11 cellular contexts compared by ENCODE assay signal in genomic region chr3:149314807-149315578, GRCh38. TPM values are rescaled to one million over a fixed set of nuclear protein-coding genes. Genes with fewer than 3 reads are reported as not detected.
DNase-seq lines count a peak whose midpoint lies in the region; ATAC-seq and TF ChIP-seq lines count a peak whose summit lies in the region.
"Had no signal": no experiment of that assay in that cellular context is flagged by ENCODE, and none has a peak within 500 bp of the region (broad histone marks: within the 10 kb centered on the region; RNA-seq: fewer than 3 reads in every experiment).

No MANE protein-coding gene starts in this region.

- ATAC-seq in heart right ventricle, result peak in 4 of 8 donors; percentile 8 to 25 (median 14)
- ATAC-seq in HG03457 (IDR thresholded peaks at IDR 0.05; ENCODE audit: unreplicated experiment), result no peak
- no peak for ATAC-seq in stimulated activated effector memory CD8-positive, alpha-beta T cell treated with anti-CD3 and anti-CD28 coated beads, Interleukin-12 subunit alpha, Interleukin-12 subunit beta, amount 100 ng/mL, for 72 hours
- no peak for ATAC-seq in HG03045 (IDR thresholded peaks at IDR 0.05; ENCODE audit: unreplicated experiment)

- H3K27ac Mint-ChIP-seq in stimulated activated effector memory CD8-positive, alpha-beta T cell treated with anti-CD3 and anti-CD28 coated beads, Interleukin-12 subunit alpha, Interleukin-12 subunit beta, amount 100 ng/mL, for 72 hours, result no peak overlapping the region
- H3K27ac Mint-ChIP-seq: activated naive CD8-positive, alpha-beta T cell treated with anti-CD3 and anti-CD28 coated beads for 36 hours had no signal

- no peaks in the 10 kb centered on the region for H3K27me3 ChIP-seq in heart right ventricle
- no peaks in the 10 kb centered on the region for H3K27me3 ChIP-seq in right atrium auricular region

- H3K27ac ChIP-seq in heart right ventricle (peak overlapping the region in 6 of 10 donors; percentile 6 to 59 (median 37)), right atrium auricular region (peak overlapping the region in 1 of 2 donors; percentile 8)
- H3K27ac ChIP-seq: SK-N-MC had no signal

- TF ChIP-seq CTCF in heart right ventricle (IDR thresholded peaks at IDR 0.05) (no peak), right atrium auricular region (IDR thresholded peaks at IDR 0.05) (no peak), astrocyte of the spinal cord (IDR thresholded peaks at IDR 0.05; ENCODE audit: low read depth, low read length) (no peak)

- H3K36me3 Mint-ChIP-seq in stimulated activated effector memory CD8-positive, alpha-beta T cell treated with anti-CD3 and anti-CD28 coated beads, Interleukin-12 subunit alpha, Interleukin-12 subunit beta, amount 100 ng/mL, for 72 hours, result no peaks in the 10 kb centered on the region
- H3K36me3 Mint-ChIP-seq: activated naive CD8-positive, alpha-beta T cell treated with anti-CD3 and anti-CD28 coated beads for 36 hours had no signal

- H3K9me3 Mint-ChIP-seq in stimulated activated effector memory CD8-positive, alpha-beta T cell treated with anti-CD3 and anti-CD28 coated beads, Interleukin-12 subunit alpha, Interleukin-12 subunit beta, amount 100 ng/mL, for 72 hours, result no peaks in the 10 kb centered on the region

- 70 to 75% methylated on average over 7 of the region's 7 CpGs for WGBS in heart right ventricle, 2 donors

- no peak overlapping the region for H3K4me3 Mint-ChIP-seq in stimulated activated effector memory CD8-positive, alpha-beta T cell treated with anti-CD3 and anti-CD28 coated beads, Interleukin-12 subunit alpha, Interleukin-12 subunit beta, amount 100 ng/mL, for 72 hours
- H3K4me3 Mint-ChIP-seq: activated naive CD8-positive, alpha-beta T cell treated with anti-CD3 and anti-CD28 coated beads for 36 hours had no signal

- H3K4me1 Mint-ChIP-seq in stimulated activated effector memory CD8-positive, alpha-beta T cell treated with anti-CD3 and anti-CD28 coated beads, Interleukin-12 subunit alpha, Interleukin-12 subunit beta, amount 100 ng/mL, for 72 hours, result no peaks in the 10 kb centered on the region
- H3K4me1 Mint-ChIP-seq: activated naive CD8-positive, alpha-beta T cell treated with anti-CD3 and anti-CD28 coated beads for 36 hours had no signal

- intact Hi-C loops in heart right ventricle (cut with DNase I), result no loop called here

- H3K4me1 ChIP-seq in heart right ventricle, result peaks cover 0 to 9% (median 0%) of the 10 kb centered on the region in 9 donors
- H3K4me1 ChIP-seq in right atrium auricular region, result peaks cover 0 to 5% of the 10 kb centered on the region in 2 donors

- H3K9me3 ChIP-seq in heart right ventricle (peaks cover 0 to 5% (median 0%) of the 10 kb centered on the region in 11 donors), right atrium auricular region (no peaks in the 10 kb centered on the region)

- H3K4me3 ChIP-seq in heart right ventricle (no peak overlapping the region), right atrium auricular region (no peak overlapping the region), astrocyte of the spinal cord (ENCODE audit: low read depth, low read length) (no peak overlapping the region)
- H3K4me3 ChIP-seq: SK-N-MC had no signal

- H3K36me3 ChIP-seq in heart right ventricle, result peaks cover 0 to 3% (median 0%) of the 10 kb centered on the region in 9 donors
- H3K36me3 ChIP-seq in right atrium auricular region, result no peaks in the 10 kb centered on the region

- in situ Hi-C loops in astrocyte of the spinal cord (cut with HindIII; ENCODE audit: low sequenced_read_pairs), result no loop called here

- DNase-seq in heart right ventricle, result no peak
- DNase-seq in right atrium auricular region (ENCODE audit: low spot score), result no peak
- peak; percentile 90 for DNase-seq in astrocyte of the spinal cord (ENCODE audit: low read depth, low spot score)
- peak; percentile 85 for DNase-seq in kidney tubule cell (ENCODE audit: low spot score)
- no peak for DNase-seq in stimulated activated effector memory CD8-positive, alpha-beta T cell treated with anti-CD3 and anti-CD28 coated beads, Interleukin-12 subunit alpha, Interleukin-12 subunit beta, amount 100 ng/mL, for 72 hours (ENCODE audit: low spot score in 2 of 2)
- no peak for DNase-seq in NCI-H2171 treated with DMSO at 0.1 percent for 48 hours (lab: John Stamatoyannopoulos, UW)
- DNase-seq: activated naive CD8-positive, alpha-beta T cell treated with anti-CD3 and anti-CD28 coated beads for 36 hours; NCI-H345 had no signal

RNA-seq across cellular contexts. Expression of gene TM4SF18, which starts 18.4 kb away (rescaled TPM):
- 10 to 100 TPM in 6 of 10 donors, 1 to 10 TPM in 4; 4.1 to 21.2 (median 10.3) TPM for total RNA-seq in heart right ventricle
- 1 to 10 TPM; 6.0 TPM for polyA plus RNA-seq in heart right ventricle
- 10 to 100 TPM in 1 of 2 donors, 1 to 10 TPM in 1; 6.7 to 13.8 TPM for total RNA-seq in right atrium auricular region
- total RNA-seq: activated naive CD8-positive, alpha-beta T cell treated with anti-CD3 and anti-CD28 coated beads for 36 hours had no signal

Comparison
In these comparisons a context has a peak if more than half of its experiments do, and no peak if none do; other contexts are left out.
1. DNase-seq: peak in astrocyte of the spinal cord (single experiment) and kidney tubule cell (single experiment); none in heart right ventricle (0 of 2), right atrium auricular region (single experiment), stimulated activated effector memory CD8-positive, alpha-beta T cell treated with anti-CD3 and anti-CD28 coated beads, Interleukin-12 subunit alpha, Interleukin-12 subunit beta, amount 100 ng/mL, for 72 hours (0 of 2) and NCI-H2171 treated with DMSO at 0.1 percent for 48 hours (single experiment).